ENCODE assay signal across 8 cellular contexts in genomic region chr3:131026321-131027151, GRCh38. TPM values are rescaled to one million over a fixed set of nuclear protein-coding genes. Genes with fewer than 3 reads are reported as not detected.
DNase-seq lines count a peak whose midpoint lies in the region; ATAC-seq, FAIRE-seq and TF ChIP-seq lines count a peak whose summit lies in the region.

Gene ASTE1, minus strand, starts transcription at chr3:131026825. Its CDS starts 1,519 bp downstream, at chr3:131025306.
Gene NEK11, plus strand, starts transcription at chr3:131026877. Its CDS starts 2,832 bp downstream, at chr3:131029709.

- H3K27me3 ChIP-seq in BE2C = no peaks in the 10 kb centered on the region
- H3K27me3 ChIP-seq in colonic mucosa = no peaks in the 10 kb centered on the region

- H3K4me1 ChIP-seq in BE2C = no peaks in the 10 kb centered on the region; the same call in 1 of the 2 replicates
- H3K4me1 ChIP-seq in colonic mucosa = no peaks in the 10 kb centered on the region

- H3K9ac ChIP-seq in colonic mucosa (ENCODE audit: low read depth in 2 of 2, low read length in 2 of 2) = peak within 1 kb of the TSS; percentile 88 to 92

- H3K4me3 ChIP-seq in BE2C (ENCODE audit: low read depth, low read length) (peak within 1 kb of the TSS; percentile 86), colonic mucosa (peak within 1 kb of the TSS; percentile 74)

- H3K36me3 ChIP-seq in BE2C (no peaks in the 10 kb centered on the region), colonic mucosa (no peaks in the 10 kb centered on the region)

- FAIRE-seq in GM19239 (lab: Jason Lieb, UNC) = peak; percentile 96

- DNase-seq in BE2C (peak; percentile 91), GM19239 (ENCODE audit: insufficient read length, low spot score) (peak; percentile 76), NCI-H510A treated with DMSO at 0.1 percent for 48 hours (lab: John Stamatoyannopoulos, UW) (peak; percentile 81), colonic mucosa (peak; percentile 95), left kidney (ENCODE audit: low read depth, low spot score) (peak; percentile 97)
- DNase-seq in activated CD4-positive, alpha-beta T cell treated with anti-CD3 and anti-CD28 coated beads for 4 hours = peak; percentile 88 to 89
- DNase-seq in stimulated activated CD4-positive, alpha-beta T cell treated with anti-CD3 and anti-CD28 coated beads, Interleukin-2, amount 100 ng/mL, for 24 hours = peak; percentile 89 to 91

- H3K9me3 ChIP-seq in BE2C = no peaks in the 10 kb centered on the region
- no peaks in the 10 kb centered on the region for H3K9me3 ChIP-seq in colonic mucosa

- TF ChIP-seq CTCF in BE2C (IDR thresholded peaks at IDR 0.05; ENCODE audit: low read depth, low read length) = no peak
- TF ChIP-seq CTCF in colonic mucosa (IDR thresholded peaks at IDR 0.05) = no peak

- ATAC-seq in HG03442 (IDR thresholded peaks at IDR 0.05; ENCODE audit: unreplicated experiment) = peak; percentile 99

- peak within 1 kb of the TSS; percentile 90 for H3K27ac ChIP-seq in colonic mucosa

- intact Hi-C loops in colonic mucosa (cut with DNase I) = loop anchor here (10.0 kb wide), 1 partner anchor 338 kb away; no protein-coding TSS in a partner anchor

RNA-seq across cellular contexts. Expression of gene ASTE1, which starts in this region (rescaled TPM):
- 4.7 TPM for polyA plus RNA-seq in BE2C (2012; ENCODE audit: insufficient read depth, insufficient read length, low read depth)
- total RNA-seq in colonic mucosa = 10 to 100 TPM in 1 of 2 donors, 1 to 10 TPM in 1; 9.3 to 13.0 TPM

RNA-seq across cellular contexts. Expression of gene NEK11, which starts in this region (rescaled TPM):
- 1.2 TPM for polyA plus RNA-seq in BE2C (2012; ENCODE audit: insufficient read depth, insufficient read length, low read depth)
- total RNA-seq in colonic mucosa = 1 to 10 TPM; 5.5 to 5.8 TPM

Comparison
In these comparisons a context has a peak if more than half of its experiments do, and no peak if none do; other contexts are left out.
1. Peak in every context shown above with its lines: DNase-seq, ATAC-seq, H3K4me3 ChIP-seq and H3K27ac ChIP-seq.